In the genomic region with DNA sequence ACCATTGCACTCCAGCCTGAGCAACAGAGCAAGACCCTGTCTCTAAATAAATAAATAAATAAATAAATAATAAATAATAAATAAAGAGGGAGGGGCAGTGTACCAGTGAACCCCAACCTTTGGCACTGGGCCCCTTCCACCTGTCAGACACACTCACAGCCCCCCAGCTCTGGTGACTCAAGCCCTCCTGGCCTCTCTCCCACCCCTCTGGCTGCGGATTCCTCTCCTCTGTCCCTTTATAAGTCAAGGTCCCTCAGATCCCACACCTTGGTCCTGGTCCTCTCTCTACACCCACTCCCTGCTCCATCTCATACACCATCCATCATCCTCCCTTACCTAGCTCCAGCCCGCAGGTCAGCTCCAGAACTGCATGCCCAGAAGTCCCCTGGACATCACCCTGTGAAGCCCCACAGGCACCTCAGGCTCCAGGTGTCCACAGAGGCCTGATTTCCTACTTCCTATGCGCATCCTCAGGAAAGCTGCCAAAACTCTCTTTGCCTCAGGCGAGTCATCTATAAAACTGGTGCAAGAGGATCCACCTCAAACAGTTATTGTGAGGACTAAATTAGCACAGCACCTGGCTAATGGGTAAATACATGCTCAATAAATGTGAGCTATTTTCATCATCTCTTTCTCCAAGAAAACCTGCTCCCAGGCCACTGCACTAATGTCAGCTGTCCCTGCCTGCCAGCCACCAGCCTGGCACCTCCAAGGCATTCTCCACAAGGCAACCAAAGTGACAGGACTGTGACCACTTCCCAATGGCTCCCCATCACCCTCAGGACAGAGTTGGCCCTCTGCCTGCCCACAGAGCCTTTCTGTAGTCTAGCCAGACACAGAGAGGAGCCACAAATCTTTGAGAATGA, we compare ENCODE assay signal across 12 cellular contexts. TPM values are rescaled to one million over a fixed set of nuclear protein-coding genes. Genes with fewer than 3 reads are reported as not detected.
DNase-seq lines count a peak whose midpoint lies in the region; ATAC-seq and TF ChIP-seq lines count a peak whose summit lies in the region.
"Had no signal": no experiment of that assay in that cellular context is flagged by ENCODE, and none has a peak within 500 bp of the region (broad histone marks: within the 10 kb centered on the region; RNA-seq: fewer than 3 reads in every experiment).

No MANE protein-coding gene starts in this region.

- POLR2A ChIA-PET in activated CD4-positive, alpha-beta memory T cell treated with anti-CD3 and anti-CD28 coated beads for 36 hours (lab: Charles Lee), result no interaction called here
- POLR2A ChIA-PET in activated CD4-positive, alpha-beta memory T cell treated with anti-CD3 and anti-CD28 coated beads, Interleukin-2, amount 10 ng/mL, durations not matched to agents 7 days and 5 days (lab: Charles Lee), result interaction anchor here (0.7 to 1.4 kb wide), 3 partner anchors 48 to 130 kb away, joined by 3 to 4 read pairs (median 3); no protein-coding TSS in a partner anchor
- POLR2A ChIA-PET in activated naive CD8-positive, alpha-beta T cell treated with anti-CD3 and anti-CD28 coated beads, Interleukin-2, amount 10 ng/mL, durations not matched to agents 7 days and 5 days (lab: Charles Lee), result interaction anchor here (0.6 to 1.2 kb wide), 3 partner anchors 18 to 79 kb away, joined by 3 read pairs; a partner anchor contains a TSS

- no peak for DNase-seq in activated CD4-positive, alpha-beta memory T cell treated with anti-CD3 and anti-CD28 coated beads for 36 hours
- no peak for DNase-seq in activated CD4-positive, alpha-beta memory T cell treated with anti-CD3 and anti-CD28 coated beads, Interleukin-2, amount 10 ng/mL, durations not matched to agents 7 days and 5 days
- DNase-seq in NCI-H146 (lab: John Stamatoyannopoulos, UW) (peak; percentile 90), posterior vena cava (ENCODE audit: low spot score) (peak; percentile 52), thyroid gland (no peak), stomach (no peak), T-helper 9 cell (no peak)
- DNase-seq in activated naive CD8-positive, alpha-beta T cell treated with anti-CD3 and anti-CD28 coated beads, Interleukin-2, amount 10 ng/mL, durations not matched to agents 7 days and 5 days, result no peak

- 88 to 94% methylated on average over 4 of the region's 4 CpGs for WGBS in thyroid gland, 2 donors
- 80 to 89% (median 82%) methylated on average over 4 of the region's 4 CpGs for WGBS in stomach, 5 donors

- H3K4me3 ChIP-seq in thyroid gland (replicated peaks in 1 of 3), result no peak overlapping the region
- no peak overlapping the region for H3K4me3 ChIP-seq in stomach
- H3K4me3 ChIP-seq: ascending aorta, vagina had no signal

- H3K9me3 ChIP-seq in thyroid gland, result no peaks in the 10 kb centered on the region
- no peaks in the 10 kb centered on the region for H3K9me3 ChIP-seq in stomach
- H3K9me3 ChIP-seq: ascending aorta, vagina had no signal

- H3K36me3 Mint-ChIP-seq in activated CD4-positive, alpha-beta memory T cell treated with anti-CD3 and anti-CD28 coated beads for 36 hours, result no peaks in the 10 kb centered on the region
- no peaks in the 10 kb centered on the region for H3K36me3 Mint-ChIP-seq in activated CD4-positive, alpha-beta memory T cell treated with anti-CD3 and anti-CD28 coated beads, Interleukin-2, amount 10 ng/mL, durations not matched to agents 7 days and 5 days (ENCODE audit: low read depth)
- no peaks in the 10 kb centered on the region for H3K36me3 Mint-ChIP-seq in activated naive CD8-positive, alpha-beta T cell treated with anti-CD3 and anti-CD28 coated beads, Interleukin-2, amount 10 ng/mL, durations not matched to agents 7 days and 5 days

- ATAC-seq in activated naive CD8-positive, alpha-beta T cell treated with anti-CD3 and anti-CD28 coated beads, Interleukin-2, amount 10 ng/mL, durations not matched to agents 7 days and 5 days (ENCODE audit: low read depth), result no peak

- H3K4me1 Mint-ChIP-seq in activated CD4-positive, alpha-beta memory T cell treated with anti-CD3 and anti-CD28 coated beads for 36 hours (ENCODE audit: low read depth), result peaks cover 18% of the 10 kb centered on the region
- peaks cover 36% of the 10 kb centered on the region for H3K4me1 Mint-ChIP-seq in activated CD4-positive, alpha-beta memory T cell treated with anti-CD3 and anti-CD28 coated beads, Interleukin-2, amount 10 ng/mL, durations not matched to agents 7 days and 5 days
- peaks cover 22% of the 10 kb centered on the region for H3K4me1 Mint-ChIP-seq in activated naive CD8-positive, alpha-beta T cell treated with anti-CD3 and anti-CD28 coated beads, Interleukin-2, amount 10 ng/mL, durations not matched to agents 7 days and 5 days

- no peak for TF ChIP-seq CTCF in thyroid gland (IDR thresholded peaks at IDR 0.05)
- TF ChIP-seq CTCF in stomach (IDR thresholded peaks at IDR 0.05), result no peak

- H3K27ac Mint-ChIP-seq in activated CD4-positive, alpha-beta memory T cell treated with anti-CD3 and anti-CD28 coated beads for 36 hours, result peak overlapping the region; percentile 3
- no peak overlapping the region for H3K27ac Mint-ChIP-seq in activated CD4-positive, alpha-beta memory T cell treated with anti-CD3 and anti-CD28 coated beads, Interleukin-2, amount 10 ng/mL, durations not matched to agents 7 days and 5 days
- no peak overlapping the region for H3K27ac Mint-ChIP-seq in activated naive CD8-positive, alpha-beta T cell treated with anti-CD3 and anti-CD28 coated beads, Interleukin-2, amount 10 ng/mL, durations not matched to agents 7 days and 5 days

- no peaks in the 10 kb centered on the region for H3K9me3 Mint-ChIP-seq in activated CD4-positive, alpha-beta memory T cell treated with anti-CD3 and anti-CD28 coated beads for 36 hours
- H3K9me3 Mint-ChIP-seq in activated CD4-positive, alpha-beta memory T cell treated with anti-CD3 and anti-CD28 coated beads, Interleukin-2, amount 10 ng/mL, durations not matched to agents 7 days and 5 days, result no peaks in the 10 kb centered on the region
- no peaks in the 10 kb centered on the region for H3K9me3 Mint-ChIP-seq in activated naive CD8-positive, alpha-beta T cell treated with anti-CD3 and anti-CD28 coated beads, Interleukin-2, amount 10 ng/mL, durations not matched to agents 7 days and 5 days

- CTCF ChIA-PET in activated CD4-positive, alpha-beta memory T cell treated with anti-CD3 and anti-CD28 coated beads for 36 hours (lab: Charles Lee), result interaction anchor here (1.1 to 3.4 kb wide), 4 partner anchors 9 to 116 kb away, joined by 3 to 27 read pairs (median 7); no protein-coding TSS in a partner anchor
- CTCF ChIA-PET in activated CD4-positive, alpha-beta memory T cell treated with anti-CD3 and anti-CD28 coated beads, Interleukin-2, amount 10 ng/mL, durations not matched to agents 7 days and 5 days (lab: Charles Lee), result interaction anchor here (1.2 to 5.2 kb wide), 4 partner anchors 9 to 68 kb away, joined by 3 to 49 read pairs (median 4); no protein-coding TSS in a partner anchor

- H3K36me3 ChIP-seq in thyroid gland, result no peaks in the 10 kb centered on the region
- no peaks in the 10 kb centered on the region for H3K36me3 ChIP-seq in stomach
- H3K36me3 ChIP-seq: ascending aorta, vagina had no signal

- intact Hi-C loops in activated CD4-positive, alpha-beta memory T cell treated with anti-CD3 and anti-CD28 coated beads for 36 hours (cut with micrococcal nuclease), result loop anchor here (1.0 kb wide), 1 partner anchor 66 kb away; no protein-coding TSS in a partner anchor
- intact Hi-C loops in posterior vena cava (cut with DNase I) (no loop called here), thyroid gland (cut with DNase I) (no loop called here), stomach (cut with DNase I; ENCODE audit: low total_unique reads) (no loop called here)

- H3K4me1 ChIP-seq in thyroid gland (peaks cover 0 to 5% of the 10 kb centered on the region in 2 donors), stomach (peaks cover 0 to 19% (median 6%) of the 10 kb centered on the region in 4 donors)
- H3K4me1 ChIP-seq: ascending aorta had no signal

- H3K4me3 Mint-ChIP-seq in activated CD4-positive, alpha-beta memory T cell treated with anti-CD3 and anti-CD28 coated beads for 36 hours, result no peak overlapping the region
- no peak overlapping the region for H3K4me3 Mint-ChIP-seq in activated CD4-positive, alpha-beta memory T cell treated with anti-CD3 and anti-CD28 coated beads, Interleukin-2, amount 10 ng/mL, durations not matched to agents 7 days and 5 days
- H3K4me3 Mint-ChIP-seq in activated naive CD8-positive, alpha-beta T cell treated with anti-CD3 and anti-CD28 coated beads, Interleukin-2, amount 10 ng/mL, durations not matched to agents 7 days and 5 days, result peak overlapping the region; percentile 27

- TF ChIP-seq POLR2A in thyroid gland (IDR thresholded peaks at IDR 0.05) (no peak), stomach (IDR thresholded peaks at IDR 0.05) (no peak)

- no peaks in the 10 kb centered on the region for H3K27me3 ChIP-seq in thyroid gland
- H3K27me3 ChIP-seq in stomach, result peaks cover 0 to 49% (median 11%) of the 10 kb centered on the region in 3 donors
- H3K27me3 ChIP-seq: ascending aorta, vagina had no signal

- H3K27ac ChIP-seq in thyroid gland, result no peak overlapping the region
- H3K27ac ChIP-seq in stomach, result no peak overlapping the region
- H3K27ac ChIP-seq: ascending aorta, HL-60, vagina had no signal

- H3K27me3 Mint-ChIP-seq in activated CD4-positive, alpha-beta memory T cell treated with anti-CD3 and anti-CD28 coated beads for 36 hours, result peaks cover 2% of the 10 kb centered on the region
- peaks cover 11% of the 10 kb centered on the region for H3K27me3 Mint-ChIP-seq in activated CD4-positive, alpha-beta memory T cell treated with anti-CD3 and anti-CD28 coated beads, Interleukin-2, amount 10 ng/mL, durations not matched to agents 7 days and 5 days
- peaks cover 3% of the 10 kb centered on the region for H3K27me3 Mint-ChIP-seq in activated naive CD8-positive, alpha-beta T cell treated with anti-CD3 and anti-CD28 coated beads, Interleukin-2, amount 10 ng/mL, durations not matched to agents 7 days and 5 days

- no peak for TF ChIP-seq EP300 in stomach (IDR thresholded peaks at IDR 0.05)

RNA-seq across cellular contexts. Expression of a gene that starts 46.8 kb away (rescaled TPM):
- total RNA-seq in activated CD4-positive, alpha-beta memory T cell treated with anti-CD3 and anti-CD28 coated beads for 36 hours, result not detected
- not detected for total RNA-seq in activated CD4-positive, alpha-beta memory T cell treated with anti-CD3 and anti-CD28 coated beads, Interleukin-2, amount 10 ng/mL, durations not matched to agents 7 days and 5 days
- total RNA-seq in activated naive CD8-positive, alpha-beta T cell treated with anti-CD3 and anti-CD28 coated beads, Interleukin-2, amount 10 ng/mL, durations not matched to agents 7 days and 5 days, result not detected
- total RNA-seq in posterior vena cava, result under 1 TPM; 0.42 to 0.48 TPM
- total RNA-seq in thyroid gland, result under 1 TPM in 2 of 4 donors, not detected in 2; 0.38 to 0.54 TPM
- under 1 TPM in 1 of 5 donors, not detected in 4; 0.55 TPM for total RNA-seq in stomach
- 1 to 10 TPM in 1 of 3 donors, under 1 TPM in 1, not detected in 1; 0.40 to 3.7 TPM for polyA plus RNA-seq in stomach
- total RNA-seq: ascending aorta; T-helper 1 cell treated with Interleukin-12 subunit alpha and Interleukin-12 subunit beta and Interleukin-4 antibody, amounts not matched to agents 30 ng/mL and 1 ng/mL, for 36 hours; vagina had no signal

Comparison
In these comparisons a context has a peak if more than half of its experiments do, and no peak if none do; other contexts are left out.
1. DNase-seq: peak in NCI-H146 (single experiment) and posterior vena cava (single experiment); none in activated CD4-positive, alpha-beta memory T cell treated with anti-CD3 and anti-CD28 coated beads for 36 hours (single experiment), activated CD4-positive, alpha-beta memory T cell treated with anti-CD3 and anti-CD28 coated beads, Interleukin-2, amount 10 ng/mL, durations not matched to agents 7 days and 5 days (single experiment), activated naive CD8-positive, alpha-beta T cell treated with anti-CD3 and anti-CD28 coated beads, Interleukin-2, amount 10 ng/mL, durations not matched to agents 7 days and 5 days (single experiment), thyroid gland (0 of 2), stomach (single experiment) and T-helper 9 cell (single experiment).